22 cellular contexts compared by ENCODE assay signal in the genomic region with DNA sequence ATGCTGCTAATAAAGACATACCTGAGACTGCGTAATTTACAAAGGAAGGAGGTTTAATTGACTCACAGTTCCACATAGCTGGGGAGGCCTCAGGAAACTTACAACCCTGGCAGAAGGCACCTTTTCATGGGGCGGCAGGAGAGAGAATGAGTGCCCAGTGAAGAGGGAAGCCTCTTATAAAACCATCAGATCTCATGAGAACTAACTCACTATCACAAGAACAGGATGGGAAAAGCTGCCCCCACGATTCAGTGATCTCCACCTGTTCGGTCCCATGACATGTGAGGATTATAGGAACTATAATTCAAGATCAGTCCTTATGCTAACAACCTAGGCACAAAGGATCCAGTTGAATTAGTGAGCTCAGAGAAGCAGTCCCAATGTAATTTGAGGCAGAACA. TPM values are rescaled to one million over a fixed set of nuclear protein-coding genes. Genes with fewer than 3 reads are reported as not detected.
"Had no signal": no experiment of that assay in that cellular context is flagged by ENCODE, and none has a peak within 500 bp of the region (broad histone marks: within the 10 kb centered on the region; RNA-seq: fewer than 3 reads in every experiment).

No MANE protein-coding gene starts in this region.

- DNase-seq: activated CD4-positive, alpha-beta T cell treated with anti-CD3 and anti-CD28 coated beads for 4 hours; activated CD8-positive, alpha-beta memory T cell treated with anti-CD3 and anti-CD28 coated beads, Interleukin-2, amount 50 U/mL, for 4 hours; activated CD8-positive, alpha-beta T cell treated with anti-CD3 and anti-CD28 coated beads for 36 hours; activated gamma-delta T cell treated with Interleukin-2 at 50 U/mL for 16 hours; activated naive CD4-positive, alpha-beta T cell treated with anti-CD3 and anti-CD28 coated beads, Interleukin-2, amount 10 ng/mL, durations not matched to agents 7 days and 5 days; activated naive CD8-positive, alpha-beta T cell treated with anti-CD3 and anti-CD28 coated beads for 36 hours; activated T-cell treated with anti-CD3 and anti-CD28 coated beads, Interleukin-2, amount 50 U/mL, for 72 hours; cerebellar nuclear complex; MM.1S; NCI-H1105 treated with DMSO at 0.1 percent for 48 hours; NCI-H1436 treated with DMSO at 0.1 percent for 48 hours; NCI-H187; NCI-H2081 treated with DMSO at 0.1 percent for 48 hours; NCI-H345; NCI-H526; SHP77; T-cell; T-helper 2 cell; T1000 had no signal

- ATAC-seq: activated CD4-positive, CD25-positive, alpha-beta regulatory T cell treated with anti-CD3 and anti-CD28 coated beads, Interleukin-2, amount 50 U/mL, for 24 hours; activated CD8-positive, alpha-beta T cell treated with anti-CD3 and anti-CD28 coated beads for 36 hours; activated T-cell treated with anti-CD3 and anti-CD28 coated beads, Interleukin-2, amount 50 U/mL, for 72 hours; T-cell had no signal

- H3K27ac ChIP-seq: VCaP had no signal

RNA-seq across cellular contexts. Expression of a gene that starts 59.4 kb away (rescaled TPM):
- total RNA-seq: activated CD8-positive, alpha-beta T cell treated with anti-CD3 and anti-CD28 coated beads for 36 hours; activated naive CD8-positive, alpha-beta T cell treated with anti-CD3 and anti-CD28 coated beads for 36 hours; activated T-cell treated with anti-CD3 and anti-CD28 coated beads, Interleukin-2, amount 50 U/mL, for 72 hours; activated T-helper 2 cell treated with anti-CD3 and anti-CD28 coated beads, Interferon-gamma antibody, Interleukin-2, Interleukin-4, amounts not matched to agents 10 μg/mL and 5 μg/mL and 100 μg/mL, durations not matched to agents 14 hours and 24 hours and 36 hours had no signal
